16 cellular contexts compared by ENCODE assay signal in the genomic region with DNA sequence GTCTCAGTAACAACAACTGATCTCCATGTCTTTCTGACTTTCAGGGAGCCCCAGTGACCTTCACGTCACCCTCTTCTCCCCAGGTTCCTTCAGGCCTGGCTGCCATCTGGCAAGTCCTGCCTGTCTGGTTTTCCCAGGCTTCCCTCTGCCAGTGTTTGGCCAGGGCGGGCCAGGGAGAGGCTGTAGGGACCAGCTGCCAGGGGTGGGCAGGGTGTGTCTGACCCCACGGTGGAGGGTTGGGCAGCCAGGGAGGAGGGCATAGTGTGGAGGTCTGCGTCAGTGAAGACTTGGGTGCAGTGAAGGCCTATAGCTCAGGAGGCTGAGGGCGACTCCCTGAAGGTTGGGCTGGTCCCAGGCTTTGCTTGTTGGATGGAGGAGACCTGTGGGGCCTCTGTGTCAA. TPM values are rescaled to one million over a fixed set of nuclear protein-coding genes. Genes with fewer than 3 reads are reported as not detected.
"Had no signal": no experiment of that assay in that cellular context is flagged by ENCODE, and none has a peak within 500 bp of the region (broad histone marks: within the 10 kb centered on the region; RNA-seq: fewer than 3 reads in every experiment).

No MANE protein-coding gene starts in this region.

- H3K36me3 ChIP-seq: sigmoid colon, thoracic aorta had no signal

- ATAC-seq: activated CD8-positive, alpha-beta T cell treated with anti-CD3 and anti-CD28 coated beads for 36 hours had no signal

- H3K4me1 ChIP-seq: sigmoid colon had no signal

- H3K9me3 ChIP-seq: sigmoid colon, thoracic aorta had no signal

- H3K27ac ChIP-seq: epithelial cell of prostate, sigmoid colon, thoracic aorta, VCaP had no signal

- H3K4me3 ChIP-seq: lung, sigmoid colon, thoracic aorta had no signal

- DNase-seq: activated CD8-positive, alpha-beta memory T cell treated with anti-CD3 and anti-CD28 coated beads, Interleukin-2, amount 50 U/mL, for 4 hours; activated CD8-positive, alpha-beta T cell treated with anti-CD3 and anti-CD28 coated beads for 36 hours; activated naive CD4-positive, alpha-beta T cell; central memory CD4-positive, alpha-beta T cell; cortex of kidney; effector CD8-positive, alpha-beta T cell; hypothalamus; nephron progenitor cell; sigmoid colon; stimulated activated CD4-positive, alpha-beta T cell treated with anti-CD3 and anti-CD28 coated beads, Interleukin-2, amount 100 ng/mL, for 48 hours; T-helper 9 cell had no signal

- H3K27me3 ChIP-seq: sigmoid colon had no signal

RNA-seq across cellular contexts. Expression of gene MRGPRX2, which starts 11.9 kb away (rescaled TPM):
- total RNA-seq: activated CD8-positive, alpha-beta T cell treated with anti-CD3 and anti-CD28 coated beads for 36 hours; lung; osteocyte; sigmoid colon had no signal
